ENCODE assay signal across 8 cellular contexts in the genomic region with DNA sequence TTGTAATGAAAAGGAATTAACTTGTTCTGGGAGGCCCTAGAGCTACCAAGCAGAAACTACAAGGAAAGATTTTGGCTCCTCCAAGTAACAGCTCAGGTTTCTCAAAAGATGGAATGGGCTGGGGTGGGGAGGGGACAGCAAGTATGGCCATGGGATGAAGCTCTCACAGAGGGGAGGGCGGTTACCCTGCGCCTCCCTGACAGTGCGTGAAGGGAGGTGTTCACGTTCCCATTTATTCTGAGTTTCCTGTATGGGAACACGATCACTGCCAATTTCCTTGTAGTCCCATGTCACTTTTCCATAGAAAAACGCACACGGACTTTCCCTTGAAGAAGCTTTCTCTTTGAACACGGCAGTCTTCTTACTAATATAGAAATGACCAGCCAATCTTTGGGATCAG. TPM values are rescaled to one million over a fixed set of nuclear protein-coding genes. Genes with fewer than 3 reads are reported as not detected.
DNase-seq lines count a peak whose midpoint lies in the region; ATAC-seq and TF ChIP-seq lines count a peak whose summit lies in the region.

No MANE protein-coding gene starts in this region.

- no peak for TF ChIP-seq POLR2A in right lobe of liver (IDR thresholded peaks at IDR 0.05)

- H3K4me3 ChIP-seq in right lobe of liver (no peak overlapping the region), tibial artery (no peak overlapping the region)

- no peaks in the 10 kb centered on the region for H3K27me3 Mint-ChIP-seq in activated CD8-positive, alpha-beta memory T cell treated with anti-CD3 and anti-CD28 coated beads, Interleukin-2, amount 10 ng/mL, durations not matched to agents 7 days and 5 days
- H3K27me3 Mint-ChIP-seq in activated naive CD8-positive, alpha-beta T cell treated with anti-CD3 and anti-CD28 coated beads for 36 hours, result no peaks in the 10 kb centered on the region

- no peak for TF ChIP-seq CTCF in right lobe of liver (IDR thresholded peaks at IDR 0.05)
- no peak for TF ChIP-seq CTCF in tibial artery (IDR thresholded peaks at IDR 0.05)

- peak overlapping the region; percentile 28 for H3K4me3 Mint-ChIP-seq in activated CD8-positive, alpha-beta memory T cell treated with anti-CD3 and anti-CD28 coated beads, Interleukin-2, amount 10 ng/mL, durations not matched to agents 7 days and 5 days
- H3K4me3 Mint-ChIP-seq in activated naive CD8-positive, alpha-beta T cell treated with anti-CD3 and anti-CD28 coated beads for 36 hours, result peak overlapping the region; percentile 58

- H3K4me1 ChIP-seq in right lobe of liver (no peaks in the 10 kb centered on the region), tibial artery (peaks cover 0 to 100% (median 54%) of the 10 kb centered on the region in 4 donors)

- H3K27me3 ChIP-seq in right lobe of liver (no peaks in the 10 kb centered on the region), tibial artery (no peaks in the 10 kb centered on the region)

- intact Hi-C loops in right lobe of liver (cut with DNase I), result no loop called here
- intact Hi-C loops in tibial artery (cut with DNase I; ENCODE audit: low total_unique reads), result no loop called here

- peak overlapping the region; percentile 71 for H3K27ac Mint-ChIP-seq in activated CD8-positive, alpha-beta memory T cell treated with anti-CD3 and anti-CD28 coated beads, Interleukin-2, amount 10 ng/mL, durations not matched to agents 7 days and 5 days
- peak overlapping the region; percentile 82 for H3K27ac Mint-ChIP-seq in activated naive CD8-positive, alpha-beta T cell treated with anti-CD3 and anti-CD28 coated beads for 36 hours

- H3K4me1 Mint-ChIP-seq in activated CD8-positive, alpha-beta memory T cell treated with anti-CD3 and anti-CD28 coated beads, Interleukin-2, amount 10 ng/mL, durations not matched to agents 7 days and 5 days, result peaks cover 78% of the 10 kb centered on the region
- H3K4me1 Mint-ChIP-seq in activated naive CD8-positive, alpha-beta T cell treated with anti-CD3 and anti-CD28 coated beads for 36 hours, result peaks cover 74% of the 10 kb centered on the region

- no peak for ATAC-seq in activated CD8-positive, alpha-beta memory T cell treated with anti-CD3 and anti-CD28 coated beads, Interleukin-2, amount 10 ng/mL, durations not matched to agents 7 days and 5 days
- ATAC-seq in right lobe of liver, result peak in 1 of 4 donors; percentile 8

- no peaks in the 10 kb centered on the region for H3K9me3 ChIP-seq in right lobe of liver
- H3K9me3 ChIP-seq in tibial artery, result no peaks in the 10 kb centered on the region

- no peak for DNase-seq in activated CD8-positive, alpha-beta memory T cell treated with anti-CD3 and anti-CD28 coated beads, Interleukin-2, amount 10 ng/mL, durations not matched to agents 7 days and 5 days
- DNase-seq in activated CD8-positive, alpha-beta memory T cell treated with anti-CD3 and anti-CD28 coated beads, Interleukin-2, amount 50 U/mL, for 48 hours, result no peak
- DNase-seq in activated naive CD8-positive, alpha-beta T cell treated with anti-CD3 and anti-CD28 coated beads for 36 hours, result no peak
- DNase-seq in right lobe of liver (no peak), tibial artery (no peak), medulla oblongata (ENCODE audit: extremely low spot score) (no peak), T1000 (lab: John Stamatoyannopoulos, UW) (no peak), NOMO-1 treated with DMSO at 0.1 percent for 48 hours (lab: John Stamatoyannopoulos, UW; ENCODE audit: unreplicated experiment) (no peak)

- no peaks in the 10 kb centered on the region for H3K9me3 Mint-ChIP-seq in activated CD8-positive, alpha-beta memory T cell treated with anti-CD3 and anti-CD28 coated beads, Interleukin-2, amount 10 ng/mL, durations not matched to agents 7 days and 5 days (ENCODE audit: low read depth)
- H3K9me3 Mint-ChIP-seq in activated naive CD8-positive, alpha-beta T cell treated with anti-CD3 and anti-CD28 coated beads for 36 hours, result peaks cover 4% of the 10 kb centered on the region

- WGBS in right lobe of liver (ENCODE audit: insufficient coverage, low coverage, low lambda C conversion rate, missing lambda C conversion rate), result 71% methylated on average over 7 of the region's 8 CpGs

- H3K36me3 ChIP-seq in right lobe of liver (no peaks in the 10 kb centered on the region), tibial artery (no peaks in the 10 kb centered on the region)

- CTCF ChIA-PET in activated CD8-positive, alpha-beta memory T cell treated with anti-CD3 and anti-CD28 coated beads, Interleukin-2, amount 10 ng/mL, durations not matched to agents 7 days and 5 days (lab: Charles Lee), result interaction anchor here (1.1 to 1.6 kb wide), 2 partner anchors 9 to 198 kb away, joined by 4 read pairs; no protein-coding TSS in a partner anchor

- H3K36me3 Mint-ChIP-seq in activated CD8-positive, alpha-beta memory T cell treated with anti-CD3 and anti-CD28 coated beads, Interleukin-2, amount 10 ng/mL, durations not matched to agents 7 days and 5 days, result peaks cover 25% of the 10 kb centered on the region
- H3K36me3 Mint-ChIP-seq in activated naive CD8-positive, alpha-beta T cell treated with anti-CD3 and anti-CD28 coated beads for 36 hours, result peaks cover 44% of the 10 kb centered on the region

- H3K27ac ChIP-seq in right lobe of liver, result peak overlapping the region; percentile 45 to 67 (median 58)
- peak overlapping the region; percentile 66 to 71 for H3K27ac ChIP-seq in tibial artery

RNA-seq across cellular contexts. Expression of a gene that starts 17.0 kb away (rescaled TPM):
- 10 to 100 TPM; 27.6 to 32.5 TPM for total RNA-seq in activated CD8-positive, alpha-beta memory T cell treated with anti-CD3 and anti-CD28 coated beads, Interleukin-2, amount 10 ng/mL, durations not matched to agents 7 days and 5 days
- 10 to 100 TPM; 18.6 to 22.2 TPM for total RNA-seq in activated naive CD8-positive, alpha-beta T cell treated with anti-CD3 and anti-CD28 coated beads for 36 hours
- 1 to 10 TPM; 3.4 to 8.4 (median 6.0) TPM for total RNA-seq in right lobe of liver
